17 cellular contexts compared by ENCODE assay signal in the genomic region with DNA sequence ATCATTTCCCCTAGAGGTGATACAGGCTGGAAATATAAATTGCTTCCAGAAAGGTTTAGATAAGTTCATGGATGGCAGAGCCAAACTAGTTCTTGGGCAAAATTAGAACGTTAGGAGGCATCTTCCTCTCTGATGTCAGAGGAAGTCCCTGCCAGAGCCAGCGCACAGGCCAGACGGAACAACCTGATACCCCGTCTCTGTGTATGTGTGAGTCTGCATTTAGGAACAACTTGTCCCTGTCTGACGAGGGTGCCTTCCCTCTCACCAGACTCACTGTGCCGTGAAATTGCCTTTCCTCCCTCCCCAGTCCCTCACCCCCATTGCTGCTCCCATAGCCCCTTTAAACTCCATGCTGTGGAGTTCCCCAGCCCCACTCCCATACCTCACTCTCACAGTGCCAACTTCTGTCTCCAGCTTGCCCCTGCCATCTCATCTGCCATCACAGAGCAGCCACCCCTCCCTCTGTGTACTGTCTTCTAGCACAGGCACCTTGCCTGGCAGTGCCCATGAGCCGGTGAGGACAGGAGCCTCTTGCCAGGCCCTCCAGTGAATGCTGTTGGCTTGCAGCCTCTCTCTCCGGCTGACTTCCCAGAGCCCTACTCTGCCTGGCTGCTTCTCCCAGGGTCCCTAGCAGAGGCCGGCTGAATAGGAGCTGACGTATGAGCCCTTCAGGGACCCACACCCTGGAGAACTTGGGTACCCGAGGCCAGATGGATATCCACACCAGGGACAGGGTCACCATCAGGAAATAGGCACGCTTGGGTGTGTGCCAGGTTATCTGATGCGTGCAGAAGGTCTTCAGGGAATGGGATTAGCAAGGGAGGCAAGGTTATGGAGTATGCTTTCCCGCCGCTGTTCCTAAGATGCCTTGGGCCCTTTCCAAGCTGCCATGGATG. TPM values are rescaled to one million over a fixed set of nuclear protein-coding genes. Genes with fewer than 3 reads are reported as not detected.
DNase-seq lines count a peak whose midpoint lies in the region; ATAC-seq, FAIRE-seq and TF ChIP-seq lines count a peak whose summit lies in the region.
"Had no signal": no experiment of that assay in that cellular context is flagged by ENCODE, and none has a peak within 500 bp of the region (broad histone marks: within the 10 kb centered on the region; RNA-seq: fewer than 3 reads in every experiment).

No MANE protein-coding gene starts in this region.

- no peak overlapping the region for H3K4me3 ChIP-seq in bronchial epithelial cell (ENCODE audit: low read depth, low read length)
- H3K4me3 ChIP-seq: GM12878, HAP-1, SK-N-MC had no signal

- H3K36me3 ChIP-seq in bronchial epithelial cell (ENCODE audit: control insufficient read depth, insufficient read depth, low read length), result no peaks in the 10 kb centered on the region
- H3K36me3 ChIP-seq: HAP-1 had no signal

- no peak for ATAC-seq in Right ventricle myocardium inferior
- ATAC-seq in GM19455 (IDR thresholded peaks at IDR 0.05; ENCODE audit: unreplicated experiment), result no peak

- DNase-seq in Right ventricle myocardium inferior (ENCODE audit: missing footprints) (peak; percentile 41), cardiac septum (ENCODE audit: low spot score) (no peak), NCI-H446 treated with DMSO at 0.1 percent for 48 hours (lab: John Stamatoyannopoulos, UW) (peak; percentile 42), bronchial epithelial cell (ENCODE audit: low read depth) (no peak), SIG-M5 (lab: John Stamatoyannopoulos, UW) (no peak), HCEC 1CT (no peak), EL (no peak)
- DNase-seq: COR-L47, NCI-H1417, NCI-H2081, NCI-H2227 treated with DMSO at 0.1 percent for 48 hours, NCI-H526 treated with DMSO at 0.1 percent for 48 hours had no signal

- intact Hi-C loops in Right ventricle myocardium inferior (cut with DNase I) (no loop called here), cardiac septum (cut with DNase I) (loop anchor here (10.0 kb wide), 1 partner anchor 182 kb away; no protein-coding TSS in a partner anchor)

- FAIRE-seq in bronchial epithelial cell (lab: Jason Lieb, UNC), result peak; percentile 36
- FAIRE-seq: GM12878, HTR-8/SVneo had no signal

- no peak for TF ChIP-seq CTCF in bronchial epithelial cell (IDR thresholded peaks at IDR 0.05; ENCODE audit: insufficient read depth, low read length, severe bottlenecking)

- peaks cover 3% of the 10 kb centered on the region for H3K27me3 ChIP-seq in bronchial epithelial cell (ENCODE audit: control insufficient read depth, insufficient read depth, low read length)

RNA-seq across cellular contexts. Expression of gene UNC5A, which starts 26.7 kb away (rescaled TPM):
- total RNA-seq in Right ventricle myocardium inferior (0.08 TPM), cardiac septum (0.05 TPM), bronchial epithelial cell (not detected in 2 replicates)
- total RNA-seq: GM12878 had no signal

Comparison
In these comparisons a context has a peak if more than half of its experiments do, and no peak if none do; other contexts are left out.
1. DNase-seq: peak in Right ventricle myocardium inferior (single experiment) and NCI-H446 treated with DMSO at 0.1 percent for 48 hours (single experiment); none in cardiac septum (single experiment), bronchial epithelial cell (single experiment), SIG-M5 (single experiment), HCEC 1CT (single experiment) and EL (single experiment).